Comparison of ENCODE assay signal across 13 cellular contexts in the genomic region with DNA sequence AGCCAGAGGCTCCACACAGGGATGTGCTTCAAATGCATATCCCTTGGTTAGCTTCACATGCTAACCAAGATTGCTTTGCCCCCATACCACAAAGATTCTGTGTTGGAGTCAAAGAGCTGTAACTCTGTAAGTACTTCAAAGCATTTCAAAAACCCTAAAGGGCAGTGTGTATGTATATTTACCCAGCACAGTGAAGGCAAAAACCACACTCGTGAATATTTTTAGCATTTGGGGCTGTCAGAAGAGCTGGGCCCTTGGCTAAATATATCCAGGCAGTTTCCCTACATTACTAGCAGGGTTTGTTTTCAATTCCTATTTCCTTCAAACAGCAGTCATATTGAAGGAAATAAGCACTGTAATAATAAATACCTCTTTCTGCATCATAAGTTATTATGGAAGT.
DNase-seq lines count a peak whose midpoint lies in the region; ATAC-seq, FAIRE-seq and TF ChIP-seq lines count a peak whose summit lies in the region.
"Had no signal": no experiment of that assay in that cellular context is flagged by ENCODE, and none has a peak within 500 bp of the region (broad histone marks: within the 10 kb centered on the region; RNA-seq: fewer than 3 reads in every experiment).

No MANE protein-coding gene starts in this region.

- peak overlapping the region; percentile 22; the same call in 1 of the 2 replicates for H3K18ac ChIP-seq in IMR-90 (ENCODE audit: low read depth, low read length)

- H3K27ac Mint-ChIP-seq in progenitor cell of endocrine pancreas, result no peak overlapping the region
- H3K27ac Mint-ChIP-seq: activated CD4-positive, alpha-beta T cell treated with anti-CD3 and anti-CD28 coated beads, Interleukin-2, amount 10 ng/mL, durations not matched to agents 24 days and 14 days; effector memory CD8-positive, alpha-beta T cell had no signal

- H2AK5ac ChIP-seq in IMR-90 (ENCODE audit: low read depth, low read length), result peak overlapping the region; percentile 84

- no peaks in the 10 kb centered on the region for H3K36me3 Mint-ChIP-seq in progenitor cell of endocrine pancreas (ENCODE audit: insufficient read depth)

- POLR2A ChIA-PET in IMR-90 (lab: Charles Lee; ENCODE audit: unreplicated experiment), result no interaction called here

- H3K27me3 ChIP-seq in IMR-90 (ENCODE audit: control insufficient read depth, insufficient read depth, low read length), result no peaks in the 10 kb centered on the region
- no peaks in the 10 kb centered on the region for H3K27me3 ChIP-seq in layer of hippocampus (ENCODE audit: control insufficient read depth, insufficient read depth, low read length)
- no peaks in the 10 kb centered on the region for H3K27me3 ChIP-seq in breast epithelium

- no peak for TF ChIP-seq CTCF in IMR-90 (conservative IDR thresholded peaks at IDR 0.05; ENCODE audit: low read depth, low read length)
- no peak for TF ChIP-seq CTCF in breast epithelium (IDR thresholded peaks at IDR 0.05)
- no peak for TF ChIP-seq CTCF in progenitor cell of endocrine pancreas (IDR thresholded peaks at IDR 0.05; ENCODE audit: unreplicated experiment)

- peak overlapping the region; percentile 45 for H2BK15ac ChIP-seq in IMR-90 (ENCODE audit: low read depth, low read length)

- no peaks in the 10 kb centered on the region for H3K79me1 ChIP-seq in IMR-90 (ENCODE audit: low read depth in 1 of 2, low read length in 2 of 2)

- H4K5ac ChIP-seq in IMR-90 (ENCODE audit: low read depth, low read length), result peak overlapping the region; percentile 45

- H3K9me1 ChIP-seq in IMR-90 (ENCODE audit: insufficient read depth, low read length), result peaks cover 15% of the 10 kb centered on the region

- no peak overlapping the region for H3K4me2 ChIP-seq in IMR-90 (ENCODE audit: low read depth, low read length)

- no TSS peak for BruUV-seq in IMR-90 (replicated peaks; lab: Mats Ljungman, UMichigan)

- H3K4me3 ChIP-seq in IMR-90 (ENCODE audit: insufficient read depth, low read depth, low read length) (no peak overlapping the region), breast epithelium (no peak overlapping the region)

- no CpG with 5 or more reads among the region's 1 CpG for WGBS in IMR-90 (ENCODE audit: extremely low coverage in 2 of 2, insufficient read length in 1 of 2), 2 experiments

- no peaks in the 10 kb centered on the region for H4K20me1 ChIP-seq in IMR-90 (ENCODE audit: insufficient read depth, low read length)

- no peak overlapping the region for H3K9ac ChIP-seq in IMR-90 (ENCODE audit: low read depth, low read length)

- CTCF ChIA-PET in IMR-90 (lab: Yijun Ruan, JAX), result interaction anchor here (0.8 to 1.2 kb wide), 2 partner anchors 23 to 144 kb away, joined by 3 to 5 read pairs; no protein-coding TSS in a partner anchor

- no peak overlapping the region for H3K56ac ChIP-seq in IMR-90 (ENCODE audit: extremely low read depth, insufficient read depth, low read length)

- H2BK120ac ChIP-seq in IMR-90 (ENCODE audit: low read depth, low read length), result peak overlapping the region; percentile 71; the same call in 1 of the 2 replicates

- H3K4ac ChIP-seq in IMR-90 (ENCODE audit: low read depth, low read length), result peak overlapping the region; percentile 52; the same call in 1 of the 2 replicates

- no peak overlapping the region for H2AFZ ChIP-seq in IMR-90 (replicated peaks; ENCODE audit: low read length, poor library complexity)

- H3K9me3 ChIP-seq in IMR-90 (ENCODE audit: control insufficient read depth, insufficient read depth, low read length) (no peaks in the 10 kb centered on the region), breast epithelium (no peaks in the 10 kb centered on the region)

- in situ Hi-C loops in IMR-90 (cut with MboI; ENCODE audit: low sequenced_read_pairs), result no loop called here

- intact Hi-C loops in IMR-90 (cut with micrococcal nuclease), result loop anchor here (5.0 kb wide), 1 partner anchor 78 kb away; no protein-coding TSS in a partner anchor
- intact Hi-C loops in breast epithelium (cut with DNase I; ENCODE audit: low total_unique reads), result no loop called here

- peak overlapping the region; percentile 23 for H3K14ac ChIP-seq in IMR-90 (replicated peaks; ENCODE audit: low read depth, low read length)

- H4K8ac ChIP-seq in IMR-90 (ENCODE audit: low read depth in 2 of 2, low read length in 2 of 2), result 0 out of 4 replicates have a peak overlapping the region, but pooled peaks have one; percentile 6 to 26

- H3K4me1 Mint-ChIP-seq in progenitor cell of endocrine pancreas (ENCODE audit: low read depth), result peaks cover 17% of the 10 kb centered on the region

- H4K91ac ChIP-seq in IMR-90 (ENCODE audit: insufficient read depth, low read depth, low read length), result 0 out of 2 replicates have a peak overlapping the region, but pooled peaks have one; percentile 14

- H3K27me3 Mint-ChIP-seq in progenitor cell of endocrine pancreas, result no peaks in the 10 kb centered on the region

- peaks cover 3% of the 10 kb centered on the region for H3K9me3 Mint-ChIP-seq in progenitor cell of endocrine pancreas (ENCODE audit: low read depth)
- H3K9me3 Mint-ChIP-seq: effector memory CD8-positive, alpha-beta T cell; neural crest cell had no signal

- H3K23ac ChIP-seq in IMR-90 (ENCODE audit: low read depth, low read length), result no peak overlapping the region

- dilution Hi-C loops in IMR-90 (cut with HindIII; ENCODE audit: low sequenced_read_pairs, unreplicated experiment), result no loop called here

- peak overlapping the region; percentile 72; the same call in 1 of the 2 replicates for H2BK20ac ChIP-seq in IMR-90 (ENCODE audit: low read depth, low read length)

- no peak for TF ChIP-seq RAD21 in IMR-90 (IDR thresholded peaks at IDR 0.05; ENCODE audit: low read length)

- TF ChIP-seq POLR2A in GM12891 (IDR thresholded peaks at IDR 0.05; ENCODE audit: low read depth, low read length) (no peak), IMR-90 (IDR thresholded peaks at IDR 0.05; ENCODE audit: low read depth, low read length) (no peak), breast epithelium (IDR thresholded peaks at IDR 0.05) (no peak)

- H3K36me3 ChIP-seq in IMR-90 (ENCODE audit: control insufficient read depth, insufficient read depth, low read length) (no peaks in the 10 kb centered on the region), breast epithelium (no peaks in the 10 kb centered on the region)

- FAIRE-seq in GM12891 (lab: Jason Lieb, UNC), result no peak

- H3K27ac ChIP-seq in IMR-90 (ENCODE audit: insufficient read depth, low read length) (no peak overlapping the region), layer of hippocampus (ENCODE audit: low read depth, low read length) (peak overlapping the region; percentile 22), breast epithelium (no peak overlapping the region)

- peak; percentile 64 for ATAC-seq in GM21447 (IDR thresholded peaks at IDR 0.05; ENCODE audit: unreplicated experiment)
- ATAC-seq in IMR-90 (ENCODE audit: low read depth), result no peak
- no peak for ATAC-seq in GM21526 (IDR thresholded peaks at IDR 0.05; ENCODE audit: low FRiP score, unreplicated experiment)
- ATAC-seq: effector memory CD8-positive, alpha-beta T cell had no signal

- peak overlapping the region; percentile 62 for H2AK9ac ChIP-seq in IMR-90 (replicated peaks; ENCODE audit: low read depth, low read length, poor library complexity)

- H3K4me1 ChIP-seq in IMR-90 (ENCODE audit: control insufficient read depth, insufficient read depth, low read length) (peaks cover 17% of the 10 kb centered on the region), breast epithelium (no peaks in the 10 kb centered on the region)

- DNase-seq in GM12891 (ENCODE audit: insufficient read length, low spot score) (no peak), IMR-90 (no peak), breast epithelium (ENCODE audit: low spot score in 2 of 2) (no peak), progenitor cell of endocrine pancreas (ENCODE audit: low spot score, unreplicated experiment) (no peak)
- no peak for DNase-seq in activated T-cell treated with anti-CD3 and anti-CD28 coated beads, Interleukin-2, amount 50 U/mL, for 48 hours
- DNase-seq: activated CD4-positive, alpha-beta T cell treated with anti-CD3 and anti-CD28 coated beads, Interleukin-2, amount 10 ng/mL, durations not matched to agents 24 days and 14 days; effector memory CD8-positive, alpha-beta T cell; NCI-H2171; stimulated activated CD4-positive, alpha-beta T cell treated with anti-CD3 and anti-CD28 coated beads, Interleukin-1b, Interleukin-23, amount 100 ng/mL, for 48 hours had no signal

- no peak overlapping the region for H3K4me3 Mint-ChIP-seq in progenitor cell of endocrine pancreas (ENCODE audit: low read depth)
- H3K4me3 Mint-ChIP-seq: activated CD4-positive, alpha-beta T cell treated with anti-CD3 and anti-CD28 coated beads, Interleukin-2, amount 10 ng/mL, durations not matched to agents 24 days and 14 days; effector memory CD8-positive, alpha-beta T cell; neural crest cell had no signal

- peak overlapping the region; percentile 20 for H2BK5ac ChIP-seq in IMR-90 (ENCODE audit: low read depth, low read length, poor library complexity, severe bottlenecking)

TF ChIP-seq in GM12891, 5 proteins besides CTCF, POLR2A, EP300 and RAD21:
- no peak for TF ChIP-seq TAF1 (IDR thresholded peaks at IDR 0.05; ENCODE audit: low read depth, low read length)
- peak; percentile 34; the same call in 1 of the 2 replicates for TF ChIP-seq SPI1 (IDR thresholded peaks at IDR 0.05; ENCODE audit: low read depth, low read length)
- no peak for TF ChIP-seq POU2F2 (IDR thresholded peaks at IDR 0.05; ENCODE audit: low read depth, low read length)

TF ChIP-seq in IMR-90, 13 proteins besides CTCF, POLR2A, EP300 and RAD21:
- TF ChIP-seq CEBPB (IDR thresholded peaks at IDR 0.05; ENCODE audit: low read depth, low read length) (no peak), CHD1 (IDR thresholded peaks at IDR 0.05; ENCODE audit: low read depth, low read length) (no peak), MXI1 (IDR thresholded peaks at IDR 0.05; ENCODE audit: borderline replicate concordance, low read depth, low read length) (no peak), FOS (IDR thresholded peaks at IDR 0.05; ENCODE audit: low read depth, low read length) (no peak), RFX5 (IDR thresholded peaks at IDR 0.05; ENCODE audit: low read depth, low read length) (no peak)
TF ChIP-seq in IMR-90: peak in this region for 0.
